Comparison of ENCODE assay signal across 7 cellular contexts in the genomic region with DNA sequence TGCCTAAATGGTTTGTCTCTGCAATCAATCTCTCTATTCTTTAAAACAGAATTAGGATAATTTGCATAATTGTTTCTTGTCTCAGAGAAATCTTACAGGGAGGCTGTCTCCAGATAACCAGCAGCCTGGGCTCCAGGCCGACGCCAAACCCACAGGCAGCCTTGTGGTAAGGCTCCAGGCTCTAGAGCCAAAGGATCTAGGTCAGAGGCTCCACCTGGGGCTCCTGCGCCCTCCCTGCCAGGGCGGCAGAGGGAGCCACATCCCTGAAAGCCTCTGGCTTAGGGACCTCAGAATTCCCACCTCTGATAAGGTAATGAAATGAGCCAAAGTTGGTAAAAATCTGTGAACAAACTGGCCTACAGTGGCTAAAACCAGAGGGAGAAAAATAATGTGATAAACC.
DNase-seq lines count a peak whose midpoint lies in the region; ATAC-seq and TF ChIP-seq lines count a peak whose summit lies in the region.
"Not testable (repeated sequence)": the region's sequence is repeated elsewhere in the genome, so short reads cannot be mapped to it uniquely, and the experiment has no call there.

No MANE protein-coding gene starts in this region.

- not testable (repeated sequence) for H3K9me3 ChIP-seq in hepatocyte (ENCODE audit: low read depth); lung (ENCODE audit: control insufficient read depth in 2 of 2, insufficient read depth in 1 of 2, low read length in 1 of 2)

- H3K27ac ChIP-seq in hepatocyte; lung (ENCODE audit: low read depth in 1 of 2, low read length in 1 of 2): not testable (repeated sequence)

- TF ChIP-seq CTCF in epithelial cell of esophagus (IDR thresholded peaks at IDR 0.05; ENCODE audit: insufficient read depth, low read depth, low read length, missing control alignments) (peak; percentile 6), hepatocyte (IDR thresholded peaks at IDR 0.05; ENCODE audit: poor library complexity) (peak; percentile 36)
- not testable (repeated sequence) for TF ChIP-seq CTCF in lung (IDR thresholded peaks at IDR 0.05; ENCODE audit: control extremely low read depth, extremely low read depth)

- not testable (repeated sequence) for H3K79me2 ChIP-seq in hepatocyte

- not testable (repeated sequence) for H3K9me2 ChIP-seq in hepatocyte (replicated peaks; ENCODE audit: insufficient read depth)

- DNase-seq in H7 (peak; percentile 69), RPMI8226 (peak; percentile 26), astrocyte of the hippocampus (ENCODE audit: low read depth, low spot score) (peak; percentile 93), epithelial cell of esophagus (ENCODE audit: low read depth) (peak; percentile 21), hepatocyte (ENCODE audit: low spot score) (peak; percentile 43), lung (ENCODE audit: low spot score) (peak; percentile 29), renal cortical epithelial cell (ENCODE audit: low read depth) (peak; percentile 33)

- not testable (repeated sequence) for H3K36me3 ChIP-seq in H7 (replicated peaks; ENCODE audit: control insufficient read depth, insufficient read depth, low read length); hepatocyte (replicated peaks; ENCODE audit: insufficient read depth, low read depth); lung (ENCODE audit: control insufficient read depth in 2 of 2, insufficient read depth in 2 of 2, low read length in 2 of 2)

- not testable (repeated sequence) for ATAC-seq in lung (ENCODE audit: insufficient read depth, low FRiP score)

- not testable (repeated sequence) for H2AFZ ChIP-seq in hepatocyte

- not testable (repeated sequence) for H4K20me1 ChIP-seq in hepatocyte (ENCODE audit: insufficient read depth, poor library complexity, severe bottlenecking)

- 24% methylated on average over 4 of the region's 4 CpGs for WGBS in hepatocyte (ENCODE audit: low lambda C conversion rate, missing lambda C conversion rate)
- WGBS in lung, 2 donors = 36 to 50% methylated on average over 4 of the region's 4 CpGs

- not testable (repeated sequence) for H3K27me3 ChIP-seq in H7 (ENCODE audit: control insufficient read depth, insufficient read depth, low read length); hepatocyte; lung (ENCODE audit: control insufficient read depth, insufficient read depth)

- not testable (repeated sequence) for H3K4me3 ChIP-seq in H7 (ENCODE audit: insufficient read depth, low read depth, low read length); epithelial cell of esophagus (ENCODE audit: low read length); hepatocyte; lung

- not testable (repeated sequence) for H3K4me1 ChIP-seq in hepatocyte (ENCODE audit: insufficient read depth); lung (ENCODE audit: control insufficient read depth in 2 of 2, insufficient read depth in 2 of 2, low read length in 2 of 2)

- not testable (repeated sequence) for H3K4me2 ChIP-seq in hepatocyte

Comparison
In these comparisons a context has a peak if more than half of its experiments do, and no peak if none do; other contexts are left out.
1. DNase-seq: peak in every context shown above with its lines; median percentile 93 in astrocyte of the hippocampus; 69 in H7; 43 in hepatocyte; 33 in renal cortical epithelial cell; 29 in lung; 26 in RPMI8226; 21 in epithelial cell of esophagus.